ENCODE assay signal across 20 cellular contexts in the genomic region with DNA sequence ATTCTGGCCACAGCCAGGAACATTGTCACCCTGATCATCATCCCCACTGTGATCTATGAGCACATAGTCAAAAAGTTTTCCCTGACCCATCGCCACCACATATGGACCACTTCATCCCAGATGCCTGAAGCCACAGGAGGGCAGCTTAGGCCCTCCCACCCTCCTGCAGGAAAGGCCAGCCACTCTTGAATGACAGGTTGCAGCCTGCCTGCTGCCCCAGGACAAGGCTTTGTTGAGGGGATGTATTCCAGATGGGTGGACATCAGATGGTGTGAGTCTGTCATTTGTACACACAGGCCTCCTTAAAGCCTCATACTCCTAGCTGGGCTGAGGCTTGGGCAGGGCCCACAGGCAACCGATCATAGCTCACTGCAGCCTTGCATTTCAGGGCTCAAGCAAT. TPM values are rescaled to one million over a fixed set of nuclear protein-coding genes. Genes with fewer than 3 reads are reported as not detected.
DNase-seq lines count a peak whose midpoint lies in the region; ATAC-seq and TF ChIP-seq lines count a peak whose summit lies in the region.
"Had no signal": no experiment of that assay in that cellular context is flagged by ENCODE, and none has a peak within 500 bp of the region (broad histone marks: within the 10 kb centered on the region; RNA-seq: fewer than 3 reads in every experiment).

No MANE protein-coding gene starts in this region.

- POLR2A ChIA-PET in WTC11 (lab: Charles Lee) = interaction anchor here (0.6 kb wide), 1 partner anchor 35 kb away, joined by 4 read pairs; no protein-coding TSS in a partner anchor

- DNase-seq in ELF-1 (ENCODE audit: low read depth, low spot score) = peak; percentile 24
- peak; percentile 22 for DNase-seq in GM23338 (ENCODE audit: low spot score)
- DNase-seq in WTC11 (ENCODE audit: low spot score) = no peak
- peak; percentile 43 for DNase-seq in neural progenitor cell (ENCODE audit: low spot score)
- no peak for DNase-seq in smooth muscle cell (lab: John Stamatoyannopoulos, UW; ENCODE audit: unreplicated experiment)
- DNase-seq: C1 segment of cervical spinal cord; Caco-2; CD4-positive, CD25-positive, alpha-beta regulatory T cell; CD8-positive, alpha-beta T cell; DMS53; DMS79 treated with DMSO at 0.1 percent for 48 hours; GM23248; H9 had no signal

- H3K9ac ChIP-seq in neural progenitor cell (no peak overlapping the region), smooth muscle cell (ENCODE audit: low read depth) (no peak overlapping the region)
- H3K9ac ChIP-seq: GM23248 had no signal

- H3K4me1 ChIP-seq in GM23338 (ENCODE audit: insufficient read depth) (no peaks in the 10 kb centered on the region), neural progenitor cell (no peaks in the 10 kb centered on the region), smooth muscle cell (ENCODE audit: low read depth) (no peaks in the 10 kb centered on the region)
- H3K4me1 ChIP-seq: Caco-2 had no signal

- H3K27me3 ChIP-seq in GM23338 (ENCODE audit: insufficient read depth) (no peaks in the 10 kb centered on the region), neural progenitor cell (no peaks in the 10 kb centered on the region), smooth muscle cell (ENCODE audit: low read depth) (no peaks in the 10 kb centered on the region)

- H4K20me1 ChIP-seq in GM23338 (replicated peaks; ENCODE audit: insufficient read depth) (no peaks in the 10 kb centered on the region), neural progenitor cell (ENCODE audit: low read depth) (no peaks in the 10 kb centered on the region), smooth muscle cell (ENCODE audit: low read depth) (no peaks in the 10 kb centered on the region)

- no peaks in the 10 kb centered on the region for H3F3A ChIP-seq in GM23338 (replicated peaks; ENCODE audit: low read depth)
- H3F3A ChIP-seq in neural progenitor cell (ENCODE audit: low read depth) = no peaks in the 10 kb centered on the region
- no peaks in the 10 kb centered on the region for H3F3A ChIP-seq in smooth muscle cell (ENCODE audit: low read depth)

- no peak overlapping the region for H3K4me2 ChIP-seq in GM23338
- H3K4me2 ChIP-seq in neural progenitor cell = no peak overlapping the region
- H3K4me2 ChIP-seq in smooth muscle cell = no peak overlapping the region

- no peaks in the 10 kb centered on the region for H3K9me3 ChIP-seq in neural progenitor cell (ENCODE audit: low read depth)
- H3K9me3 ChIP-seq in smooth muscle cell (replicated peaks; ENCODE audit: low read depth) = no peaks in the 10 kb centered on the region
- H3K9me3 ChIP-seq: Caco-2 had no signal

- H3K27ac Mint-ChIP-seq in GM23338 (no peak overlapping the region), WTC11 (no peak overlapping the region), neural progenitor cell (no peak overlapping the region)
- H3K27ac Mint-ChIP-seq: CD4-positive, CD25-positive, alpha-beta regulatory T cell; CD8-positive, alpha-beta T cell; H9 had no signal

- H3K27ac ChIP-seq in GM23338 (ENCODE audit: low read depth) (no peak overlapping the region), neural progenitor cell (no peak overlapping the region), smooth muscle cell (ENCODE audit: low read depth) (no peak overlapping the region)
- H3K27ac ChIP-seq: GM23248 had no signal

- no peaks in the 10 kb centered on the region; the same call in 1 of the 2 replicates for H3K36me3 ChIP-seq in GM23338 (ENCODE audit: insufficient read depth)
- H3K36me3 ChIP-seq in neural progenitor cell = no peaks in the 10 kb centered on the region
- no peaks in the 10 kb centered on the region for H3K36me3 ChIP-seq in smooth muscle cell (ENCODE audit: low read depth)

- H3K27me3 Mint-ChIP-seq in GM23338 (ENCODE audit: insufficient read depth, low read depth, poor library complexity) (peaks cover 3% of the 10 kb centered on the region), WTC11 (ENCODE audit: low read depth) (peaks cover under 1% of the 10 kb centered on the region; the same call in 1 of the 2 replicates), neural progenitor cell (ENCODE audit: insufficient read depth, low read depth) (no peaks in the 10 kb centered on the region)

- no peak overlapping the region for H3K4me3 ChIP-seq in GM23338
- H3K4me3 ChIP-seq in neural progenitor cell = no peak overlapping the region
- H3K4me3 ChIP-seq in smooth muscle cell = no peak overlapping the region
- H3K4me3 ChIP-seq: GM23248 had no signal

- peaks cover 3% of the 10 kb centered on the region; the same call in 2 of the 3 replicates for H3K36me3 Mint-ChIP-seq in GM23338 (ENCODE audit: low read depth)
- H3K36me3 Mint-ChIP-seq in WTC11 = peaks cover 14% of the 10 kb centered on the region
- H3K36me3 Mint-ChIP-seq in neural progenitor cell = no peaks in the 10 kb centered on the region
- H3K36me3 Mint-ChIP-seq: CD4-positive, CD25-positive, alpha-beta regulatory T cell; CD8-positive, alpha-beta T cell had no signal

- CTCF ChIA-PET in WTC11 (lab: Charles Lee) = interaction anchor here (0.6 to 1.5 kb wide), 5 partner anchors 14 to 726 kb away, joined by 3 to 4 read pairs (median 3); no protein-coding TSS in a partner anchor

- no peak overlapping the region for H3K4me3 Mint-ChIP-seq in GM23338
- H3K4me3 Mint-ChIP-seq in WTC11 = no peak overlapping the region
- H3K4me3 Mint-ChIP-seq in neural progenitor cell = no peak overlapping the region
- H3K4me3 Mint-ChIP-seq: CD4-positive, CD25-positive, alpha-beta regulatory T cell; CD8-positive, alpha-beta T cell; H9 had no signal

- peaks cover 15% of the 10 kb centered on the region for H3K9me3 Mint-ChIP-seq in GM23338
- H3K9me3 Mint-ChIP-seq in WTC11 = peaks cover 17% of the 10 kb centered on the region
- H3K9me3 Mint-ChIP-seq in neural progenitor cell = peaks cover 11% of the 10 kb centered on the region
- H3K9me3 Mint-ChIP-seq: CD8-positive, alpha-beta T cell had no signal

- no peaks in the 10 kb centered on the region for H3K9me2 ChIP-seq in GM23338 (ENCODE audit: insufficient read depth)

- H3K79me2 ChIP-seq in GM23338 (replicated peaks; ENCODE audit: insufficient read depth) (no peaks in the 10 kb centered on the region), neural progenitor cell (ENCODE audit: low read depth) (no peaks in the 10 kb centered on the region), smooth muscle cell (ENCODE audit: low read depth) (no peaks in the 10 kb centered on the region)

- 81% methylated on average over 2 of the region's 2 CpGs for WGBS in smooth muscle cell (ENCODE audit: low lambda C conversion rate)

- H3K4me1 Mint-ChIP-seq in GM23338 (0 out of 3 replicates have a peak, but pooled peaks cover 3% of the 10 kb centered on the region), WTC11 (peaks cover 10% of the 10 kb centered on the region), neural progenitor cell (no peaks in the 10 kb centered on the region)

- H2AFZ ChIP-seq in GM23338 (no peak overlapping the region), neural progenitor cell (replicated peaks) (no peak overlapping the region), smooth muscle cell (ENCODE audit: low read depth) (no peak overlapping the region)
- H2AFZ ChIP-seq: GM23248 had no signal

- peak; percentile 48 for ATAC-seq in GM23338
- ATAC-seq in WTC11 = peak; percentile 60
- no peak for ATAC-seq in HG02852 (IDR thresholded peaks at IDR 0.05; ENCODE audit: unreplicated experiment)
- ATAC-seq: CD8-positive, alpha-beta T cell; HCT116 had no signal

- TF ChIP-seq CTCF in GM23338 (conservative IDR thresholded peaks at IDR 0.05; ENCODE audit: low read depth in 2 of 2) (no peak), WTC11 (IDR thresholded peaks at IDR 0.05) (no peak), neural progenitor cell (IDR thresholded peaks at IDR 0.05) (no peak), smooth muscle cell (IDR thresholded peaks at IDR 0.05; ENCODE audit: borderline replicate concordance, insufficient read depth, poor library complexity, severe bottlenecking) (no peak)

TF ChIP-seq in GM23338, 12 proteins besides CTCF, POLR2A, EP300 and RAD21:
- TF ChIP-seq NANOG (IDR thresholded peaks at IDR 0.05; ENCODE audit: borderline replicate concordance) (no peak), ZNF114 (CRISPR knock-in tag; IDR thresholded peaks at IDR 0.05) (no peak), JUNB (IDR thresholded peaks at IDR 0.05; ENCODE audit: unreplicated experiment) (no peak), POLR2AphosphoS5 (IDR thresholded peaks at IDR 0.05; ENCODE audit: low read depth) (no peak), CREB1 (CRISPR knock-in tag; IDR thresholded peaks at IDR 0.05; ENCODE audit: low read depth) (no peak)

TF ChIP-seq in WTC11, 78 proteins besides CTCF, POLR2A, EP300 and RAD21 (continues in another document):
- TF ChIP-seq ATF1 (CRISPR knock-in tag; IDR thresholded peaks at IDR 0.05) = no peak

RNA-seq across cellular contexts. Expression of a gene that starts 30.8 kb away (rescaled TPM):
- total RNA-seq in GM23338 (2014; rRNA removed; shearing (Covaris generic)) = 3.0 and 7.0 TPM in 2 replicates
- polyA plus RNA-seq in GM23338 (2016; fragmentation: Nextera tagmentation; extraction: Ambion mirVana) (12.9 and 17.3 TPM in 2 replicates), smooth muscle cell (not detected in 2 replicates)
- total RNA-seq in WTC11 (2021) (5.5 to 7.6 TPM (median 6.7 TPM) in 3 replicates), neural progenitor cell (ENCODE audit: low replicate concordance) (not detected in 2 replicates), smooth muscle cell (not detected in 2 replicates)
- total RNA-seq: A172; A673; Caco-2; CD4-positive, CD25-positive, alpha-beta regulatory T cell; CD8-positive, alpha-beta T cell; Daoy; GM23248; H4 had no signal
- polyA plus RNA-seq: BJ; CD4-positive, CD25-positive, alpha-beta regulatory T cell; GM23248 had no signal

RNA-seq across cellular contexts. Expression of a gene that starts 39.1 kb away (rescaled TPM):
- not detected in 2 replicates for total RNA-seq in GM23338 (2014; rRNA removed; shearing (Covaris generic))
- not detected in 2 replicates for polyA plus RNA-seq in GM23338 (2016; fragmentation: Nextera tagmentation; extraction: Ambion mirVana)
- 0.23 to 0.57 TPM in 2 of 3 replicates, not detected in the other for total RNA-seq in WTC11 (2021)
- total RNA-seq in neural progenitor cell (ENCODE audit: low replicate concordance) = not detected in 2 replicates
- not detected in 2 replicates for total RNA-seq in smooth muscle cell
- polyA plus RNA-seq in smooth muscle cell = 0.53 TPM in 1 of 2 replicates, not detected in the other
- total RNA-seq: A172; A673; Caco-2; CD4-positive, CD25-positive, alpha-beta regulatory T cell; CD8-positive, alpha-beta T cell; Daoy; GM23248; H4 had no signal
- polyA plus RNA-seq: BJ; CD4-positive, CD25-positive, alpha-beta regulatory T cell; GM23248 had no signal

RNA-seq across cellular contexts. Expression of a gene that starts 46.4 kb away (rescaled TPM):
- total RNA-seq in GM23338 (2014; rRNA removed; shearing (Covaris generic)) = not detected in 2 replicates
- polyA plus RNA-seq in GM23338 (2016; fragmentation: Nextera tagmentation; extraction: Ambion mirVana) (0.73 and 2.1 TPM in 2 replicates), smooth muscle cell (not detected in 2 replicates)
- total RNA-seq in WTC11 (2021) (0.87 to 1.1 TPM (median 0.89 TPM) in 3 replicates), neural progenitor cell (ENCODE audit: low replicate concordance) (not detected in 2 replicates), smooth muscle cell (not detected in 2 replicates)
- total RNA-seq: A172, A673, Caco-2, Daoy, GM23248, H4, H9 had no signal
- polyA plus RNA-seq: BJ, GM23248 had no signal

Comparison
In these comparisons a context has a peak if more than half of its experiments do, and no peak if none do; other contexts are left out.
1. DNase-seq: peak in ELF-1 (single experiment), GM23338 (single experiment) and neural progenitor cell (single experiment); none in WTC11 (single experiment) and smooth muscle cell (single experiment).